16 cellular contexts compared by ENCODE assay signal in the genomic region with DNA sequence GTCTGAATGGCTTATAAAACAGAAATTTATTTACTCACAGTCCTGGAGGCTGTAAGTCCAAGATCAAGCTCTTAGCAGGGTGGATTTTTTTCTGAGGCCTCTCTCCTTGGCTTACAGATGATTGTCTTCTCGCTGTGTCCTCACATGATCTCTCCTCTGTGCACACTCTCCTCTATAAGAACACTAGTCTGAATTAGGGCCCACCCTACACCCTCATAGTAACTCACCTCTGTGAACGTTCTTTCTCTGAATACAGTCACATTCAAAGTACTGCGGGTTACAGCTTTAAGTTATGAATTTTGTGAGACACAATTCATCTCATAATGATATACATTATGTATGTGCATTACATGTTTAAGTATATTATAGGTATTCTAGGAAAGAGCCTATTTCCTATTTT.
A peak's percentile ranks its signal among the peaks of the same experiment; 100 is the strongest.
DNase-seq lines count a peak whose midpoint lies in the region; ATAC-seq, FAIRE-seq and TF ChIP-seq lines count a peak whose summit lies in the region.
"Had no signal": no experiment of that assay in that cellular context is flagged by ENCODE, and none has a peak within 500 bp of the region (broad histone marks: within the 10 kb centered on the region; RNA-seq: fewer than 3 reads in every experiment).

No MANE protein-coding gene starts in this region.

- WGBS in hepatocyte (ENCODE audit: low lambda C conversion rate, missing lambda C conversion rate), result 86% methylated on average over 3 of the region's 3 CpGs
- WGBS in pancreas, 2 donors, result 80 to 83% methylated on average over 3 of the region's 3 CpGs

- no peaks in the 10 kb centered on the region for H3K9me3 Mint-ChIP-seq in Caco-2 (ENCODE audit: unreplicated experiment)
- H3K9me3 Mint-ChIP-seq in effector memory CD8-positive, alpha-beta T cell, result no peaks in the 10 kb centered on the region
- H3K9me3 Mint-ChIP-seq: CD4-positive, alpha-beta memory T cell had no signal

- BruUV-seq in Caco-2 (replicated peaks; lab: Mats Ljungman, UMichigan), result no TSS peak

- H3K9me3 ChIP-seq in Caco-2 (no peaks in the 10 kb centered on the region), hepatocyte (ENCODE audit: low read depth) (no peaks in the 10 kb centered on the region), pancreas (no peaks in the 10 kb centered on the region), uterus (no peaks in the 10 kb centered on the region)
- H3K9me3 ChIP-seq: BLaER1 had no signal

- H3K4me1 Mint-ChIP-seq in Caco-2 (ENCODE audit: low read depth, unreplicated experiment), result peaks cover 6% of the 10 kb centered on the region
- H3K4me1 Mint-ChIP-seq in effector memory CD8-positive, alpha-beta T cell (ENCODE audit: low read depth in 2 of 2), result no peaks in the 10 kb centered on the region
- H3K4me1 Mint-ChIP-seq: CD4-positive, alpha-beta memory T cell had no signal

- peak overlapping the region; percentile 53 for H3K27ac Mint-ChIP-seq in Caco-2 (ENCODE audit: unreplicated experiment)
- H3K27ac Mint-ChIP-seq in effector memory CD8-positive, alpha-beta T cell, result no peak overlapping the region
- H3K27ac Mint-ChIP-seq: CD4-positive, alpha-beta memory T cell had no signal

- H3K36me3 ChIP-seq in Caco-2 (ENCODE audit: control insufficient read depth, insufficient read depth, low read length), result no peaks in the 10 kb centered on the region
- H3K36me3 ChIP-seq in hepatocyte (replicated peaks; ENCODE audit: insufficient read depth, low read depth), result no peaks in the 10 kb centered on the region
- H3K36me3 ChIP-seq in pancreas, result no peaks in the 10 kb centered on the region
- no peaks in the 10 kb centered on the region for H3K36me3 ChIP-seq in uterus
- H3K36me3 ChIP-seq: BLaER1 had no signal

- H3K27ac ChIP-seq in VCaP (0 out of 2 replicates have a peak overlapping the region, but pooled peaks have one; percentile 2), hepatocyte (peak overlapping the region; percentile 54), pancreas (no peak overlapping the region), uterus (no peak overlapping the region)
- H3K27ac ChIP-seq: BLaER1 had no signal

- no peak for TF ChIP-seq POLR2A in uterus (IDR thresholded peaks at IDR 0.05)

- H3K4me3 ChIP-seq in Caco-2 (ENCODE audit: low read depth, low read length) (no peak overlapping the region), hepatocyte (no peak overlapping the region), pancreas (no peak overlapping the region), uterus (no peak overlapping the region)
- H3K4me3 ChIP-seq: BLaER1 had no signal

- DNase-seq in Caco-2, result no peak
- DNase-seq in hepatocyte (ENCODE audit: low spot score), result no peak
- peak; percentile 56 for DNase-seq in pons (ENCODE audit: low spot score)
- DNase-seq in pancreas, result no peak
- no peak for DNase-seq in NCI-H1092 (lab: John Stamatoyannopoulos, UW)
- DNase-seq in effector memory CD8-positive, alpha-beta T cell, result no peak
- no peak for DNase-seq in uterus
- DNase-seq: CD4-positive, alpha-beta memory T cell; GOT3; KBM-7; NCI-H187 treated with DMSO at 0.1 percent for 48 hours; NCI-H2227 treated with DMSO at 0.1 percent for 48 hours; NCI-H510A treated with DMSO at 0.1 percent for 48 hours had no signal

- peak overlapping the region; percentile 42 for H3K4me3 Mint-ChIP-seq in Caco-2 (ENCODE audit: unreplicated experiment)
- no peak overlapping the region for H3K4me3 Mint-ChIP-seq in effector memory CD8-positive, alpha-beta T cell
- H3K4me3 Mint-ChIP-seq: CD4-positive, alpha-beta memory T cell had no signal

- H3K4me2 ChIP-seq in hepatocyte, result no peak overlapping the region
- H3K4me2 ChIP-seq: BLaER1 had no signal

- H3K9me2 ChIP-seq in hepatocyte (replicated peaks; ENCODE audit: insufficient read depth), result no peaks in the 10 kb centered on the region

- H3K27me3 ChIP-seq in Caco-2 (replicated peaks; ENCODE audit: control insufficient read depth, insufficient read depth, low read length) (no peaks in the 10 kb centered on the region), hepatocyte (no peaks in the 10 kb centered on the region), pancreas (no peaks in the 10 kb centered on the region), uterus (no peaks in the 10 kb centered on the region)
- H3K27me3 ChIP-seq: BLaER1 had no signal

- H3K4me1 ChIP-seq in Caco-2 (0 out of 2 replicates have a peak, but pooled peaks cover 7% of the 10 kb centered on the region), hepatocyte (ENCODE audit: insufficient read depth) (no peaks in the 10 kb centered on the region), pancreas (no peaks in the 10 kb centered on the region), uterus (no peaks in the 10 kb centered on the region)
- H3K4me1 ChIP-seq: BLaER1 had no signal

- no peaks in the 10 kb centered on the region for H3K27me3 Mint-ChIP-seq in Caco-2 (ENCODE audit: insufficient read depth, unreplicated experiment)
- H3K27me3 Mint-ChIP-seq in effector memory CD8-positive, alpha-beta T cell, result no peaks in the 10 kb centered on the region

- intact Hi-C loops in Caco-2 (cut with micrococcal nuclease; ENCODE audit: unreplicated experiment) (no loop called here), pancreas (cut with DNase I) (no loop called here), uterus (cut with DNase I; ENCODE audit: low total_unique reads) (no loop called here)

- no peak for ATAC-seq in pancreas
- no peak for ATAC-seq in effector memory CD8-positive, alpha-beta T cell (replicated peaks)

- POLR2A ChIA-PET in Caco-2 (lab: Charles Lee), result no interaction called here

- no peak for TF ChIP-seq CTCF in Caco-2 (IDR thresholded peaks at IDR 0.05; ENCODE audit: insufficient read depth in 1 of 2, low read depth in 1 of 2, low read length in 1 of 2, severe bottlenecking in 1 of 2, unreplicated experiment in 1 of 2)
- TF ChIP-seq CTCF in VCaP (conservative IDR thresholded peaks at IDR 0.05), result no peak
- TF ChIP-seq CTCF in hepatocyte (IDR thresholded peaks at IDR 0.05; ENCODE audit: poor library complexity), result no peak
- TF ChIP-seq CTCF in pancreas (IDR thresholded peaks at IDR 0.05), result no peak
- TF ChIP-seq CTCF in uterus (IDR thresholded peaks at IDR 0.05), result no peak

- H3K36me3 Mint-ChIP-seq in Caco-2 (ENCODE audit: insufficient read depth, unreplicated experiment), result peaks cover 6% of the 10 kb centered on the region
- H3K36me3 Mint-ChIP-seq in effector memory CD8-positive, alpha-beta T cell (ENCODE audit: insufficient read depth), result no peaks in the 10 kb centered on the region
- H3K36me3 Mint-ChIP-seq: CD4-positive, alpha-beta memory T cell had no signal

- no peaks in the 10 kb centered on the region for H4K20me1 ChIP-seq in hepatocyte (ENCODE audit: insufficient read depth, poor library complexity, severe bottlenecking)
- H4K20me1 ChIP-seq: BLaER1 had no signal

- CTCF ChIA-PET in Caco-2 (lab: Charles Lee), result no interaction called here

- no peak overlapping the region for H2AFZ ChIP-seq in hepatocyte

- H3K79me2 ChIP-seq in hepatocyte, result no peaks in the 10 kb centered on the region

- FAIRE-seq in pancreas (lab: Jason Lieb, UNC), result no peak
- FAIRE-seq: D721Med had no signal

Comparison
In these comparisons a context has a peak if more than half of its experiments do, and no peak if none do; other contexts are left out.
1. H3K27ac ChIP-seq: peak in VCaP (single experiment) and hepatocyte (single experiment); none in pancreas (0 of 4) and uterus (0 of 2).